ENCODE assay signal across 9 cellular contexts in genomic region chr4:82899339-82899738, GRCh38. TPM values are rescaled to one million over a fixed set of nuclear protein-coding genes. Genes with fewer than 3 reads are reported as not detected.
DNase-seq lines count a peak whose midpoint lies in the region; ATAC-seq, FAIRE-seq and TF ChIP-seq lines count a peak whose summit lies in the region.
"Had no signal": no experiment of that assay in that cellular context is flagged by ENCODE, and none has a peak within 500 bp of the region (broad histone marks: within the 10 kb centered on the region; RNA-seq: fewer than 3 reads in every experiment).

No MANE protein-coding gene starts in this region.

- peak overlapping the region; percentile 90 for H3K27ac ChIP-seq in RWPE2 (ENCODE audit: poor library complexity, severe bottlenecking)
- H3K27ac ChIP-seq in right cardiac atrium (ENCODE audit: low read length): no peak overlapping the region
- H3K27ac ChIP-seq in small intestine (ENCODE audit: low read depth in 1 of 2, low read length in 1 of 2): peak overlapping the region; percentile 46 to 97

- H3K4me3 ChIP-seq in RWPE2 (ENCODE audit: severe bottlenecking) (peak overlapping the region; percentile 83), right cardiac atrium (ENCODE audit: low read length) (peak overlapping the region; percentile 90), small intestine (ENCODE audit: low read depth in 1 of 2, low read length in 2 of 2) (peak overlapping the region in 1 of 2 donors; percentile 84)

- intact Hi-C loops in right cardiac atrium (cut with DNase I): loop anchor here in 2 of 4 donors (5.0 to 10.0 kb wide), 3 partner anchors 113 to 535 kb away; partner anchors contain the start of gene LIN54 (in 2 of the 2)

- ATAC-seq in RWPE2 (ENCODE audit: low read depth) (no peak), right cardiac atrium (no peak), GM21367 (IDR thresholded peaks at IDR 0.05; ENCODE audit: unreplicated experiment) (no peak)

- H3K27me3 ChIP-seq in RWPE2 (ENCODE audit: insufficient read depth, poor library complexity, severe bottlenecking) (no peaks in the 10 kb centered on the region), right cardiac atrium (ENCODE audit: control insufficient read depth, insufficient read depth) (no peaks in the 10 kb centered on the region), small intestine (ENCODE audit: control insufficient read depth in 2 of 2, insufficient read depth in 2 of 2, low read length in 2 of 2) (no peaks in the 10 kb centered on the region)

- DNase-seq in GM12892 (ENCODE audit: insufficient read length) (no peak), RWPE2 (ENCODE audit: low spot score) (no peak), right cardiac atrium (no peak), small intestine (peak; percentile 16), T-helper 1 cell (no peak), NK-92 (lab: John Stamatoyannopoulos, UW; ENCODE audit: unreplicated experiment) (no peak)
- no peak for DNase-seq in stimulated activated CD4-positive, alpha-beta T cell treated with anti-CD3 and anti-CD28 coated beads, Interleukin-15, amount 100 ng/mL, for 24 hours
- DNase-seq: NCI-H1105 had no signal

- TF ChIP-seq POLR2A in GM12892 (IDR thresholded peaks at IDR 0.05; ENCODE audit: low read depth, low read length): no peak

- H3K4me1 ChIP-seq in RWPE2 (ENCODE audit: insufficient read depth, poor library complexity, severe bottlenecking): peaks cover 18% of the 10 kb centered on the region
- no peaks in the 10 kb centered on the region for H3K4me1 ChIP-seq in right cardiac atrium (ENCODE audit: control insufficient read depth, insufficient read depth, low read length)
- peaks cover 0 to 3% of the 10 kb centered on the region in 2 donors for H3K4me1 ChIP-seq in small intestine (ENCODE audit: control insufficient read depth in 2 of 2, insufficient read depth in 1 of 2, low read depth in 1 of 2, low read length in 1 of 2)

- H3K9me3 ChIP-seq in RWPE2 (ENCODE audit: severe bottlenecking) (no peaks in the 10 kb centered on the region), right cardiac atrium (ENCODE audit: control insufficient read depth, low read length) (no peaks in the 10 kb centered on the region), small intestine (ENCODE audit: control insufficient read depth, low read depth) (no peaks in the 10 kb centered on the region)

- FAIRE-seq in GM12892 (lab: Jason Lieb, UNC) (peak; percentile 86), small intestine (lab: Jason Lieb, UNC) (no peak)

- peaks cover 53% of the 10 kb centered on the region for H3K36me3 ChIP-seq in RWPE2 (ENCODE audit: low read depth)
- H3K36me3 ChIP-seq in small intestine (ENCODE audit: control insufficient read depth in 2 of 2, insufficient read depth in 2 of 2, low read length in 2 of 2): peaks cover 2 to 3% of the 10 kb centered on the region in 2 donors

- TF ChIP-seq CTCF in RWPE2 (IDR thresholded peaks at IDR 0.05; ENCODE audit: poor library complexity, severe bottlenecking): no peak

- WGBS in right cardiac atrium: 2% methylated on average over 2 of the region's 2 CpGs
- 0% methylated on average over 2 of the region's 2 CpGs for WGBS in small intestine, 3 donors

RNA-seq across cellular contexts. Expression of gene THAP9, which starts 1.2 kb away (rescaled TPM):
- polyA plus RNA-seq in GM12892 (2012; ENCODE audit: missing spikeins): 2.4 TPM
- 1 to 10 TPM; 3.2 to 6.3 (median 3.7) TPM for total RNA-seq in right cardiac atrium
- polyA plus RNA-seq in right cardiac atrium: 2.6 TPM
- polyA plus RNA-seq in small intestine: 1 to 10 TPM in 2 of 3 donors, under 1 TPM in 1; 0.54 to 2.9 (median 2.1) TPM

RNA-seq across cellular contexts. Expression of gene SEC31A, which starts 8.4 kb away (rescaled TPM):
- 89.7 TPM for polyA plus RNA-seq in GM12892 (2012; ENCODE audit: missing spikeins)
- total RNA-seq in right cardiac atrium: 100 to 1,000 TPM; 107 to 156 (median 128) TPM
- 87.3 TPM for polyA plus RNA-seq in right cardiac atrium
- polyA plus RNA-seq in small intestine: 100 to 1,000 TPM in 2 of 3 donors, 10 to 100 TPM in 1; 95.3 to 204 (median 124) TPM
